In the genomic region with DNA sequence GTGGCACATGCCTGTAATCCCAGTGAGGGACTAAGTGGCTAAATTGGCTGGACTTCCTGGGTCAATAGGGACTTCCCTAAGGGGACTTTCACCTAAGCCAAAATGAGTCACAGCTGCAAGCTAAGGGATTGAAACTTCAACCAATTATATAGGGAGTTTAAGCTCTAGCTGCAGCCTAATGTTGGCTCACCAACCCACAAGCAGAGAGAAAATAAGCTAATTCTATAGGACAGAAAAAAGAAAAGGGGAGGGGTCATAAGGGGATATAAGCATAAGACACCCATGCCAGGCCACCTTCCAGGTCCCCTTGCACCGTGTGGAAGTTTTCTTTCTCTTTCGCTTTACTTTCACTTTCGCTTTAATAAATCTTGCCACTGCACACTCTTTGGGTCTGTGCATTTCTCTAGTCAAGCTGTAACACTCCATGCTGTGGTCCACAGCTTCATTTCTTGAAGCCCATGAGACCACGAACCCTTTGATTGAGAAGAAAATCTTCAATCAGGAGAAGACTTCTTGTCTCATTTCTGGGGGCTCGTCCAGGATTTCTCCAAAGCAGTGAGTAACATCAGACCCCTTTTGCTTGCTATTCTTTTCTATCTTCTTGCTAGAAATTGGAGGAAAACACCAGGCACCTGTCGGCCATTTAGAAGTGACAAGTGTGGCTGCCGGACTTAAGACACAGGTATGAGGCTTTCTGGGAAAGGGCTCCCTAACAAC, we compare ENCODE assay signal across 18 cellular contexts.
DNase-seq lines count a peak whose midpoint lies in the region; ATAC-seq and TF ChIP-seq lines count a peak whose summit lies in the region.
"Had no signal": no experiment of that assay in that cellular context is flagged by ENCODE, and none has a peak within 500 bp of the region (broad histone marks: within the 10 kb centered on the region; RNA-seq: fewer than 3 reads in every experiment).

No MANE protein-coding gene starts in this region.

- in situ Hi-C loops in mammary epithelial cell (cut with MboI; ENCODE audit: low sequenced_read_pairs in 2 of 2) (no loop called here), brain microvascular endothelial cell (cut with HindIII; ENCODE audit: low pct_ligation_motif_present, low sequenced_read_pairs) (no loop called here)

- H3K4me1 ChIP-seq in mammary epithelial cell (ENCODE audit: insufficient read depth, low read length) (no peaks in the 10 kb centered on the region), KMS-11 (ENCODE audit: low read depth, poor library complexity, severe bottlenecking) (peaks cover 15% of the 10 kb centered on the region)
- H3K4me1 ChIP-seq: tibial artery had no signal

- no peaks in the 10 kb centered on the region for H3K27me3 Mint-ChIP-seq in MCF 10A (ENCODE audit: insufficient read depth, unreplicated experiment)
- H3K27me3 Mint-ChIP-seq: B cell had no signal

- dilution Hi-C loops in mammary epithelial cell (cut with HindIII; ENCODE audit: low sequenced_read_pairs), result no loop called here

- H3K4me3 ChIP-seq in mammary epithelial cell (replicated peaks in 1 of 3; ENCODE audit: insufficient read depth in 1 of 3, low read depth in 2 of 3, low read length in 3 of 3) (no peak overlapping the region), KMS-11 (IDR thresholded peaks at IDR 0.05; ENCODE audit: insufficient read depth, low read depth, low read length) (peak overlapping the region; percentile 30), brain microvascular endothelial cell (ENCODE audit: low read depth, low read length) (no peak overlapping the region)
- H3K4me3 ChIP-seq: tibial artery had no signal

- H2AFZ ChIP-seq in mammary epithelial cell (ENCODE audit: low read depth, low read length) (no peak overlapping the region), KMS-11 (ENCODE audit: low read depth) (peak overlapping the region; percentile 42)

- POLR2A ChIA-PET in MCF 10A (lab: Yijun Ruan, JAX), result no interaction called here

- BruUV-seq in MCF 10A (replicated peaks; lab: Mats Ljungman, UMichigan) (no TSS peak), mammary epithelial cell (replicated peaks; lab: Mats Ljungman, UMichigan) (no TSS peak)

- H3K36me3 ChIP-seq in mammary epithelial cell (ENCODE audit: insufficient read depth, low read length), result no peaks in the 10 kb centered on the region
- H3K36me3 ChIP-seq in KMS-11 (ENCODE audit: insufficient read depth), result no peaks in the 10 kb centered on the region
- no peaks in the 10 kb centered on the region for H3K36me3 ChIP-seq in brain microvascular endothelial cell (replicated peaks)
- H3K36me3 ChIP-seq: tibial artery, WERI-Rb-1 had no signal

- CTCF ChIA-PET in MCF 10A (lab: Yijun Ruan, JAX), result interaction anchor here (0.6 to 0.8 kb wide), 3 partner anchors 15 to 838 kb away, joined by 3 to 4 read pairs (median 4); no protein-coding TSS in a partner anchor
- CTCF ChIA-PET in mammary epithelial cell (lab: Charles Lee; ENCODE audit: low non-redundant PET), result no interaction called here

- H3K27ac Mint-ChIP-seq in MCF 10A (ENCODE audit: low read depth, unreplicated experiment), result no peak overlapping the region
- H3K27ac Mint-ChIP-seq: activated naive CD8-positive, alpha-beta T cell treated with anti-CD3 and anti-CD28 coated beads, Interleukin-2, amount 10 ng/mL, durations not matched to agents 7 days and 5 days; B cell; natural killer cell had no signal

- no peak overlapping the region for H3K9ac ChIP-seq in mammary epithelial cell (ENCODE audit: insufficient read depth, low read length)
- 0 out of 2 replicates have a peak overlapping the region, but pooled peaks have one; percentile 3 for H3K9ac ChIP-seq in KMS-11

- H3K4me2 ChIP-seq in mammary epithelial cell (ENCODE audit: insufficient read depth, low read depth, low read length), result no peak overlapping the region
- H3K4me2 ChIP-seq in KMS-11, result peak overlapping the region; percentile 44

- H3K4me3 Mint-ChIP-seq in MCF 10A (ENCODE audit: unreplicated experiment), result no peak overlapping the region
- H3K4me3 Mint-ChIP-seq: activated naive CD8-positive, alpha-beta T cell treated with anti-CD3 and anti-CD28 coated beads, Interleukin-2, amount 10 ng/mL, durations not matched to agents 7 days and 5 days; B cell; natural killer cell had no signal

- no peaks in the 10 kb centered on the region for H3K79me2 ChIP-seq in mammary epithelial cell (ENCODE audit: insufficient read depth, low read length)
- no peaks in the 10 kb centered on the region for H3K79me2 ChIP-seq in KMS-11 (ENCODE audit: insufficient read depth, low read depth)

- DNase-seq in MCF 10A (ENCODE audit: unreplicated experiment) (peak; percentile 23), mammary epithelial cell (no peak), brain microvascular endothelial cell (peak; percentile 1), nucleus accumbens (lab: John Stamatoyannopoulos, UW) (no peak), NCI-H2171 treated with DMSO at 0.1 percent for 48 hours (lab: John Stamatoyannopoulos, UW) (no peak)
- no peak for DNase-seq in stimulated activated CD4-positive, alpha-beta T cell treated with anti-CD3 and anti-CD28 coated beads, Interleukin-4, amount 100 ng/mL, for 4 hours
- DNase-seq: activated naive CD8-positive, alpha-beta T cell treated with anti-CD3 and anti-CD28 coated beads, Interleukin-2, amount 10 ng/mL, durations not matched to agents 7 days and 5 days; cerebellar nuclear complex; hippocampal formation; natural killer cell; retina; stimulated activated CD4-positive, alpha-beta T cell treated with anti-CD3 and anti-CD28 coated beads, Interleukin-2, amount 100 ng/mL, for 24 hours; tibial artery; WERI-Rb-1 had no signal

- no peak for TF ChIP-seq CTCF in MCF 10A (IDR thresholded peaks at IDR 0.05; ENCODE audit: unreplicated experiment)
- no peak for TF ChIP-seq CTCF in mammary epithelial cell (conservative IDR thresholded peaks at IDR 0.05 in 1 of 2, IDR thresholded peaks at IDR 0.05 in 1 of 2; ENCODE audit: extremely low read depth in 1 of 2, insufficient read depth in 1 of 2, low read depth in 1 of 2, low read length in 2 of 2)
- no peak for TF ChIP-seq CTCF in KMS-11 (conservative IDR thresholded peaks at IDR 0.05; ENCODE audit: low read depth, low read length)
- no peak for TF ChIP-seq CTCF in brain microvascular endothelial cell (IDR thresholded peaks at IDR 0.05; ENCODE audit: low read depth, low read length, missing control alignments)

- intact Hi-C loops in MCF 10A (cut with micrococcal nuclease) (no loop called here), mammary epithelial cell (cut with micrococcal nuclease) (no loop called here)

- no peak for ATAC-seq in GM21360 (IDR thresholded peaks at IDR 0.05; ENCODE audit: unreplicated experiment)
- ATAC-seq: natural killer cell had no signal

- 75% methylated on average over 6 of the region's 7 CpGs for WGBS in mammary epithelial cell (ENCODE audit: low coverage, missing lambda C conversion rate)

- no peak overlapping the region for H3K27ac ChIP-seq in mammary epithelial cell (ENCODE audit: insufficient read depth, low read depth, low read length)
- H3K27ac ChIP-seq in KMS-11, result peak overlapping the region; percentile 13; the same call in 1 of the 2 replicates
- H3K27ac ChIP-seq in brain microvascular endothelial cell, result no peak overlapping the region
- H3K27ac ChIP-seq: HL-60, tibial artery, WERI-Rb-1 had no signal

- H4K20me1 ChIP-seq in mammary epithelial cell (ENCODE audit: insufficient read depth, low read length) (no peaks in the 10 kb centered on the region), KMS-11 (ENCODE audit: insufficient read depth) (no peaks in the 10 kb centered on the region)

- H3K27me3 ChIP-seq in mammary epithelial cell (ENCODE audit: insufficient read depth, low read length), result no peaks in the 10 kb centered on the region
- H3K27me3 ChIP-seq in KMS-11 (ENCODE audit: insufficient read depth, low read depth), result no peaks in the 10 kb centered on the region
- no peaks in the 10 kb centered on the region for H3K27me3 ChIP-seq in brain microvascular endothelial cell (replicated peaks)
- H3K27me3 ChIP-seq: tibial artery had no signal

- H3K4me1 Mint-ChIP-seq in MCF 10A (ENCODE audit: insufficient read depth, unreplicated experiment), result no peaks in the 10 kb centered on the region
- H3K4me1 Mint-ChIP-seq: activated naive CD8-positive, alpha-beta T cell treated with anti-CD3 and anti-CD28 coated beads, Interleukin-2, amount 10 ng/mL, durations not matched to agents 7 days and 5 days; B cell; natural killer cell had no signal

- peaks cover 19% of the 10 kb centered on the region for H3K9me3 Mint-ChIP-seq in MCF 10A (ENCODE audit: unreplicated experiment)

- H3K9me3 ChIP-seq in mammary epithelial cell (replicated peaks; ENCODE audit: insufficient read depth, low read length), result peaks cover 2% of the 10 kb centered on the region

- no peaks in the 10 kb centered on the region for H3K36me3 Mint-ChIP-seq in MCF 10A (ENCODE audit: insufficient read depth, unreplicated experiment)
- H3K36me3 Mint-ChIP-seq: natural killer cell had no signal

Comparison
In these comparisons a context has a peak if more than half of its experiments do, and no peak if none do; other contexts are left out.
1. DNase-seq: peak in MCF 10A (single experiment) and brain microvascular endothelial cell (single experiment); none in mammary epithelial cell (single experiment), nucleus accumbens (0 of 56), stimulated activated CD4-positive, alpha-beta T cell treated with anti-CD3 and anti-CD28 coated beads, Interleukin-4, amount 100 ng/mL, for 4 hours (0 of 2) and NCI-H2171 treated with DMSO at 0.1 percent for 48 hours (single experiment).